1 cellular context compared by ENCODE assay signal in the genomic region with DNA sequence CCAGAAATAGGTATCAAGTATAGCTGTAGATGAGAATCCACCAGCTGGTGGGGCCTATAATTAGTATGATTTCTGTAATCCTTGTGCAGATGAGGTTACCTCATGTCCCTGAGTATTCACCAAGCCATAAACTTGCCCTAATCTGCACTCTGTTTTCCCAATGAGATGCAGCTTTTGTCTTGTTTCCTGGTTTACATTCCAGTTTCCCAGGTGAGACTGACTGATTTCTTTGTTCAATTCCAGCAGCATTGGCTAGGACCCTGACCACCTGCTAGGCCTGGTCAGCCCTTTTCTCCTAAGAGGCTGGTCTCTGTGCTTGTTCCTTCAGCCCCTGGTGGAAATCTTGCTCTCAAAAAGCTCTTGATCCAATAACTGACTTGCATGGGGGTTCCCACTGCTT.
TF ChIP-seq lines count a peak whose summit lies in the region.

No MANE protein-coding gene starts in this region.

TF ChIP-seq in H1, 55 proteins besides CTCF, POLR2A, EP300 and RAD21:
- no peak for TF ChIP-seq BACH1 (IDR thresholded peaks at IDR 0.05; ENCODE audit: low read length)
- no peak for TF ChIP-seq HDAC2 (IDR thresholded peaks at IDR 0.05; ENCODE audit: borderline replicate concordance in 1 of 2, low read depth in 2 of 2, low read length in 2 of 2)
